In genomic region chr11:118398797-118399564, GRCh38 we compare ENCODE assay signal across 1 cellular context.
TF ChIP-seq lines count a peak whose summit lies in the region.

No MANE protein-coding gene starts in this region.

TF ChIP-seq in GM23338, 12 proteins besides CTCF, POLR2A, EP300 and RAD21 (continued from another document):
- TF ChIP-seq REST (IDR thresholded peaks at IDR 0.05; ENCODE audit: unreplicated experiment), result no peak
